ENCODE assay signal across 8 cellular contexts in the genomic region with DNA sequence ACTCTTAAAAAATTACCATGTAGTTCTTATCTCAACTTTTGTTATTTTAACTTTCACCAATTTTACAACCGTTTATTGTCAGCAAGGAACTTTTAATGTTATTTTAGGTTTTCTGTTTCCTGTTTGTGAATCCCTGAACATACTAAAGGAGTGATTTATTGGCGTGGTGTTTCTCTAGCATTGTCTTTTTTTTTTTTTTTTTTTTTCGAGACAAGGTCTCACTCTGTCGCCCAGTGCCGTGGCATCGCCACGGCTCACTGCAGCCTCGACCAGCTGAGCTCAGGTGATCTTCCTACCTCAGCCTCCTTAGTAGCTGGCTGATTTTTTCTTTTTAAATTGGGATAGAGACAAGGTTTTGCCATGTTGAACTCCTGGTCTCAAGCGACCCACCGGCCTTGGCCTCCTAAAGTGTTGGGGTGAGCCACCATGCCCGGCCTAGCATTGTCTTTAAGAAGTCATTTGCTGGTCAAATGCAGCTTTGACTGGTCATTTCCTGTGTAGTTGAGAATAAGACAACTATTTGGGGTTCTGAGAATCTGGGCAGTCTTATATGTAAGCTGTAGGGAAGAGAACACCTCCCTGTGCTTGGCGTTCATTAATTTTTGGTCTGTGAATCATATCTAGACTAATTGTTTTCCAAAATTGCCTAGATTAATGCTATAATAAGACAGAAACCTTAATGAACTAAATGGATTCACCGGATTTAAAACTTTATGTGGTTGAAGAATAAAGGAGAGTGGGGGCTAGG. TPM values are rescaled to one million over a fixed set of nuclear protein-coding genes. Genes with fewer than 3 reads are reported as not detected.
DNase-seq lines count a peak whose midpoint lies in the region; ATAC-seq, FAIRE-seq and TF ChIP-seq lines count a peak whose summit lies in the region.

No MANE protein-coding gene starts in this region.

- no peak for FAIRE-seq in H1 (lab: Jason Lieb, UNC)

- no peak overlapping the region for H3K56ac ChIP-seq in H1 (replicated peaks; ENCODE audit: insufficient read length, low read depth, low read length)

- H2BK5ac ChIP-seq in H1 (ENCODE audit: low read depth, low read length): no peak overlapping the region

- H3K9me3 Mint-ChIP-seq in CD4-positive, CD25-positive, alpha-beta regulatory T cell: peaks cover 0 to 4% (median 0%) of the 10 kb centered on the region in 7 donors
- peaks cover 3% of the 10 kb centered on the region for H3K9me3 Mint-ChIP-seq in progenitor cell of endocrine pancreas (ENCODE audit: low read depth)

- peaks cover 3% of the 10 kb centered on the region for H3K23me2 ChIP-seq in H1 (ENCODE audit: low read depth, low read length)

- H3K36me3 ChIP-seq in CD4-positive, CD25-positive, alpha-beta regulatory T cell (ENCODE audit: control insufficient read depth, insufficient read depth, low read length): peaks cover 11% of the 10 kb centered on the region
- peaks cover 0 to 23% (median 4%) of the 10 kb centered on the region in 4 experiments; a peak in 3 of 8 replicates for H3K36me3 ChIP-seq in H1 (ENCODE audit: control insufficient read depth in 2 of 4, insufficient read depth in 4 of 4, low read length in 3 of 4)

- peaks cover 24% of the 10 kb centered on the region for H3K4me1 ChIP-seq in CD4-positive, CD25-positive, alpha-beta regulatory T cell (ENCODE audit: control insufficient read depth, insufficient read depth, low read length, poor library complexity, severe bottlenecking)
- H3K4me1 ChIP-seq in H1 (replicated peaks in 1 of 4; ENCODE audit: control insufficient read depth in 3 of 4, insufficient read depth in 4 of 4, low read length in 3 of 4): peaks cover 0 to 4% (median 2%) of the 10 kb centered on the region in 4 experiments; a peak in 4 of 7 replicates

- H4K20me1 ChIP-seq in H1 (replicated peaks in 1 of 2; ENCODE audit: control insufficient read depth in 1 of 2, insufficient read depth in 2 of 2, low read length in 2 of 2): peaks cover 0 to 2% of the 10 kb centered on the region in 2 experiments

- H2BK20ac ChIP-seq in H1 (ENCODE audit: low read length): no peak overlapping the region

- H2AFZ ChIP-seq in H1 (ENCODE audit: low read length): no peak overlapping the region

- POLR2A ChIA-PET in H1 (lab: Charles Lee; ENCODE audit: partially characterized antibody): interaction anchor here (0.6 to 3.0 kb wide), 3 partner anchors 12 to 1647 kb away, joined by 3 to 31 read pairs (median 4); no protein-coding TSS in a partner anchor

- H3K14ac ChIP-seq in H1 (ENCODE audit: insufficient read length): no peak overlapping the region

- peaks cover 0 to 4% of the 10 kb centered on the region in 2 experiments for H3K9me3 ChIP-seq in CD4-positive, CD25-positive, alpha-beta regulatory T cell (ENCODE audit: control insufficient read depth in 2 of 2, low read length in 2 of 2)
- peaks cover 0 to 3% of the 10 kb centered on the region in 2 experiments; a peak in 1 of 4 replicates for H3K9me3 ChIP-seq in H1 (ENCODE audit: insufficient read depth in 2 of 2, low read depth in 1 of 2, low read length in 1 of 2)

- TF ChIP-seq RAD21 in H1 (IDR thresholded peaks at IDR 0.05 in 1 of 2, conservative IDR thresholded peaks at IDR 0.05 in 1 of 2; ENCODE audit: low read depth in 2 of 2, low read length in 2 of 2): no peak

- H4K8ac ChIP-seq in H1 (ENCODE audit: extremely low read depth, insufficient read depth, low read length): no peak overlapping the region

- H3K23ac ChIP-seq in H1 (ENCODE audit: insufficient read length): no peak overlapping the region

- TF ChIP-seq POLR2A in H1 (IDR thresholded peaks at IDR 0.05; ENCODE audit: control extremely low read depth in 1 of 2, low read depth in 2 of 2, low read length in 2 of 2): no peak

- H3K27me3 Mint-ChIP-seq in CD4-positive, CD25-positive, alpha-beta regulatory T cell: peaks cover 12% of the 10 kb centered on the region
- H3K27me3 Mint-ChIP-seq in progenitor cell of endocrine pancreas: no peaks in the 10 kb centered on the region

- H3K9ac ChIP-seq in H1 (replicated peaks in 1 of 4; ENCODE audit: extremely low read depth in 1 of 4, low read depth in 3 of 4, low read length in 3 of 4): no peak overlapping the region

- H3K36me3 Mint-ChIP-seq in CD4-positive, CD25-positive, alpha-beta regulatory T cell: peaks cover 13% of the 10 kb centered on the region
- peaks cover 7% of the 10 kb centered on the region for H3K36me3 Mint-ChIP-seq in progenitor cell of endocrine pancreas (ENCODE audit: insufficient read depth)

- no peak overlapping the region for H4K91ac ChIP-seq in H1 (replicated peaks; ENCODE audit: insufficient read length, low read length)

- whole genome bisulfite sequencing in H1 (ENCODE audit: extremely low coverage in 1 of 2, insufficient coverage in 1 of 2, insufficient read length in 1 of 2, insufficient replicate concordance in 2 of 2, low coverage in 1 of 2, low lambda C conversion rate in 2 of 2, missing lambda C conversion rate in 1 of 2), 2 experiments: 67% methylated on average over 8 of the region's 13 CpGs; no CpG with 5 or more reads in 1 of the 2 experiments

- peak overlapping the region; percentile 79 to 92 (median 85) for H3K27ac Mint-ChIP-seq in CD4-positive, CD25-positive, alpha-beta regulatory T cell
- peak overlapping the region; percentile 91 for H3K27ac Mint-ChIP-seq in progenitor cell of endocrine pancreas

- peak overlapping the region; percentile 87 to 100 (median 94) for H3K4me3 Mint-ChIP-seq in CD4-positive, CD25-positive, alpha-beta regulatory T cell
- H3K4me3 Mint-ChIP-seq in progenitor cell of endocrine pancreas (ENCODE audit: low read depth): peak overlapping the region; percentile 95

- H2BK120ac ChIP-seq in H1 (replicated peaks; ENCODE audit: low read depth, low read length): no peak overlapping the region

- H3K79me1 ChIP-seq in H1 (ENCODE audit: low read depth, low read length): no peaks in the 10 kb centered on the region

- ATAC-seq in CD4-positive, CD25-positive, alpha-beta regulatory T cell (ENCODE audit: low read depth in 2 of 2): no peak
- ATAC-seq in GM21423 (IDR thresholded peaks at IDR 0.05; ENCODE audit: unreplicated experiment): peak; percentile 35
- ATAC-seq in GM19328 (IDR thresholded peaks at IDR 0.05; ENCODE audit: unreplicated experiment): no peak
- ATAC-seq in HG03521 (IDR thresholded peaks at IDR 0.05; ENCODE audit: unreplicated experiment): no peak

- peaks cover 8 to 63% of the 10 kb centered on the region in 2 experiments; a peak in 3 of 4 replicates for H3K79me2 ChIP-seq in H1 (ENCODE audit: control insufficient read depth in 1 of 2, insufficient read depth in 2 of 2, low read length in 2 of 2)

- H3K27ac ChIP-seq in CD4-positive, CD25-positive, alpha-beta regulatory T cell (ENCODE audit: insufficient read depth, low read length, poor library complexity, severe bottlenecking): no peak overlapping the region
- no peak overlapping the region for H3K27ac ChIP-seq in H1 (ENCODE audit: low read depth, low read length)

- no peak for TF ChIP-seq EP300 in H1 (IDR thresholded peaks at IDR 0.05; ENCODE audit: borderline replicate concordance in 1 of 2, low read depth in 2 of 2, low read length in 2 of 2)

- H4K5ac ChIP-seq in H1 (ENCODE audit: insufficient read length, low read depth, low read length): no peak overlapping the region

- TF ChIP-seq CTCF in H1 (IDR thresholded peaks at IDR 0.05; ENCODE audit: control extremely low read depth in 1 of 3, insufficient read depth in 1 of 3, low read depth in 1 of 3, low read length in 3 of 3) (no peak), progenitor cell of endocrine pancreas (IDR thresholded peaks at IDR 0.05; ENCODE audit: unreplicated experiment) (no peak)

- H3K4me3 ChIP-seq in CD4-positive, CD25-positive, alpha-beta regulatory T cell (ENCODE audit: low read depth, low read length): peak overlapping the region; percentile 95
- peak overlapping the region; percentile 1 to 84 (median 14); a peak in 4 of 8 replicates for H3K4me3 ChIP-seq in H1 (ENCODE audit: extremely low read depth in 1 of 4, insufficient read depth in 2 of 4, low read depth in 3 of 4, low read length in 4 of 4)

- H3K18ac ChIP-seq in H1 (ENCODE audit: extremely low read depth, low read length): no peak overlapping the region

- H3K27me3 ChIP-seq in CD4-positive, CD25-positive, alpha-beta regulatory T cell (ENCODE audit: control insufficient read depth, insufficient read depth, low read length): peaks cover 10% of the 10 kb centered on the region
- no peaks in the 10 kb centered on the region for H3K27me3 ChIP-seq in H1 (replicated peaks in 1 of 4; ENCODE audit: control insufficient read depth in 3 of 4, extremely low read depth in 1 of 4, insufficient read depth in 3 of 4, low read length in 3 of 4)

- peaks cover 29 to 52% (median 45%) of the 10 kb centered on the region in 4 donors for H3K4me1 Mint-ChIP-seq in CD4-positive, CD25-positive, alpha-beta regulatory T cell
- peaks cover 25% of the 10 kb centered on the region for H3K4me1 Mint-ChIP-seq in progenitor cell of endocrine pancreas (ENCODE audit: low read depth)

- H3K4me2 ChIP-seq in H1 (ENCODE audit: insufficient read depth in 1 of 2, low read depth in 2 of 2, low read length in 2 of 2): peak overlapping the region; percentile 82 to 99

- CTCF ChIA-PET in H1 (lab: Charles Lee; ENCODE audit: partially characterized antibody): no interaction called here

- DNase-seq in CD4-positive, CD25-positive, alpha-beta regulatory T cell: peak in 1 of 3 donors; percentile 44
- DNase-seq in NCI-H226 (peak; percentile 34), H1 (ENCODE audit: low read depth in 1 of 2, low spot score in 2 of 2) (no peak), progenitor cell of endocrine pancreas (ENCODE audit: low spot score, unreplicated experiment) (no peak)
- no peak for DNase-seq in effector CD8-positive, alpha-beta T cell (lab: John Stamatoyannopoulos, UW)

- H2BK15ac ChIP-seq in H1 (ENCODE audit: low read length): no peak overlapping the region

- H2AK5ac ChIP-seq in H1 (ENCODE audit: low read depth, low read length): no peak overlapping the region

- no peak overlapping the region for H2BK12ac ChIP-seq in H1 (ENCODE audit: low read depth, low read length)

- H3K4ac ChIP-seq in H1 (replicated peaks; ENCODE audit: insufficient read length, low read depth, low read length): no peak overlapping the region

RNA-seq across cellular contexts. Expression of gene WASHC4, which starts 2.1 kb away (rescaled TPM):
- total RNA-seq in CD4-positive, CD25-positive, alpha-beta regulatory T cell: 41.2 TPM
- polyA plus RNA-seq in CD4-positive, CD25-positive, alpha-beta regulatory T cell: 10 to 100 TPM; 24.0 to 33.1 (median 27.7) TPM
- total RNA-seq in H1 (2021; fragmentation: NEBNext Ultra II Directional; extraction: Animal tissue kit (Norgen Biotek cat#: 25700)): 38.5 and 40.2 TPM in 2 replicates
- polyA plus RNA-seq in H1 (2011; rRNA removed): 6.8 and 13.0 TPM in 2 replicates
- polyA plus RNA-seq in H1 (2011; cell fraction: cytosol; rRNA removed): 18.3 TPM
- 8.5 TPM for polyA plus RNA-seq in H1 (2011; cell fraction: nucleus; rRNA removed)
- 11.6 to 29.8 TPM (median 16.3 TPM) in 4 replicates for polyA plus RNA-seq in H1 (2012, experiment 1 of 2)
- polyA plus RNA-seq in H1 (2012, experiment 2 of 2): 1.2 TPM
- polyA plus RNA-seq in H1 (2013, experiment 1 of 2): 46.6 TPM
- 46.6 TPM for polyA plus RNA-seq in H1 (2013, experiment 2 of 2)
- 31.9 and 49.9 TPM in 2 replicates for polyA minus RNA-seq in H1 (2011; rRNA and poly(A)+ RNA removed)
- polyA minus RNA-seq in H1 (2011; cell fraction: cytosol; rRNA and poly(A)+ RNA removed): 39.6 TPM
- 92.1 TPM for polyA minus RNA-seq in H1 (2011; cell fraction: nucleus; rRNA and poly(A)+ RNA removed)
- 50.1 and 52.7 TPM in 2 replicates for total RNA-seq in progenitor cell of endocrine pancreas

RNA-seq across cellular contexts. Expression of gene ALDH1L2, which starts 25.4 kb away (rescaled TPM):
- not detected for total RNA-seq in CD4-positive, CD25-positive, alpha-beta regulatory T cell
- polyA plus RNA-seq in CD4-positive, CD25-positive, alpha-beta regulatory T cell: not detected
- total RNA-seq in H1 (2021; fragmentation: NEBNext Ultra II Directional; extraction: Animal tissue kit (Norgen Biotek cat#: 25700)): 4.4 and 7.2 TPM in 2 replicates
- 3.7 and 3.9 TPM in 2 replicates for polyA plus RNA-seq in H1 (2011; rRNA removed)
- polyA plus RNA-seq in H1 (2011; cell fraction: cytosol; rRNA removed): 5.1 TPM
- polyA plus RNA-seq in H1 (2011; cell fraction: nucleus; rRNA removed): 7.1 TPM
- polyA plus RNA-seq in H1 (2012, experiment 1 of 2): 2.4 to 4.7 TPM (median 3.1 TPM) in 4 replicates
- 0.18 TPM for polyA plus RNA-seq in H1 (2012, experiment 2 of 2)
- polyA plus RNA-seq in H1 (2013, experiment 1 of 2): 2.2 TPM
- 1.8 TPM for polyA plus RNA-seq in H1 (2013, experiment 2 of 2)
- polyA minus RNA-seq in H1 (2011; rRNA and poly(A)+ RNA removed): 8.5 and 12.5 TPM in 2 replicates
- polyA minus RNA-seq in H1 (2011; cell fraction: cytosol; rRNA and poly(A)+ RNA removed): 3.9 TPM
- 12.9 TPM for polyA minus RNA-seq in H1 (2011; cell fraction: nucleus; rRNA and poly(A)+ RNA removed)
- total RNA-seq in progenitor cell of endocrine pancreas: 0.69 and 1.5 TPM in 2 replicates
